1 cellular context compared by ENCODE assay signal in genomic region chr2:42928692-42929576, GRCh38.
TF ChIP-seq lines count a peak whose summit lies in the region.

No MANE protein-coding gene starts in this region.

TF ChIP-seq in HepG2, 621 proteins besides CTCF, POLR2A, EP300 and RAD21 (continued from another document and continues in another):
- TF ChIP-seq CSRNP1 (CRISPR knock-in tag; IDR thresholded peaks at IDR 0.05) (peak; percentile 89), ZHX1 (CRISPR knock-in tag; IDR thresholded peaks at IDR 0.05; ENCODE audit: low read depth) (no peak), ARNT (IDR thresholded peaks at IDR 0.05) (no peak), ZNF564 (CRISPR knock-in tag; IDR thresholded peaks at IDR 0.05) (no peak), SMC3 (IDR thresholded peaks at IDR 0.05; ENCODE audit: low read length) (peak; percentile 24; the same call in 1 of the 2 replicates), TEAD2 (CRISPR knock-in tag; IDR thresholded peaks at IDR 0.05) (no peak), ZBTB33 (CRISPR knock-in tag; IDR thresholded peaks at IDR 0.05) (0 out of 2 replicates have a peak, but pooled peaks have one; percentile 9), DMAP1 (CRISPR knock-in tag; IDR thresholded peaks at IDR 0.05) (peak; percentile 48; the same call in 1 of the 2 replicates), ZBED4 (CRISPR knock-in tag; IDR thresholded peaks at IDR 0.05; ENCODE audit: borderline replicate concordance) (peak; percentile 60), SALL2 (CRISPR knock-in tag; IDR thresholded peaks at IDR 0.05) (peak; percentile 78), MYC (CRISPR knock-in tag; IDR thresholded peaks at IDR 0.05; ENCODE audit: borderline replicate concordance) (peak; percentile 87), KAT7 (CRISPR knock-in tag; IDR thresholded peaks at IDR 0.05; ENCODE audit: borderline replicate concordance) (no peak; the same call in 1 of the 2 replicates), TFDP2 (CRISPR knock-in tag; IDR thresholded peaks at IDR 0.05) (0 out of 2 replicates have a peak, but pooled peaks have one; percentile 5), ZNF766 (CRISPR knock-in tag; IDR thresholded peaks at IDR 0.05; ENCODE audit: borderline replicate concordance) (0 out of 2 replicates have a peak, but pooled peaks have one; percentile 50), SNAPC4 (CRISPR knock-in tag; IDR thresholded peaks at IDR 0.05) (peak; percentile 90), ZBTB37 (CRISPR knock-in tag; IDR thresholded peaks at IDR 0.05) (no peak), GTF3A (CRISPR knock-in tag; conservative IDR thresholded peaks at IDR 0.05) (0 out of 2 replicates have a peak, but pooled peaks have one; percentile 73), ARNTL (CRISPR knock-in tag; IDR thresholded peaks at IDR 0.05) (peak; percentile 71), SATB2 (CRISPR knock-in tag; IDR thresholded peaks at IDR 0.05) (no peak), FOXC1 (CRISPR knock-in tag; IDR thresholded peaks at IDR 0.05; ENCODE audit: borderline replicate concordance) (peak; percentile 76), ZNF280D (CRISPR knock-in tag; IDR thresholded peaks at IDR 0.05) (peak; percentile 94), ZNF724P (CRISPR knock-in tag; IDR thresholded peaks at IDR 0.05; ENCODE audit: borderline replicate concordance) (0 out of 2 replicates have a peak, but pooled peaks have one; percentile 55), NR2F2 (IDR thresholded peaks at IDR 0.05; ENCODE audit: borderline replicate concordance, low read depth) (no peak), TFDP1 (CRISPR knock-in tag; IDR thresholded peaks at IDR 0.05; ENCODE audit: borderline replicate concordance) (peak; percentile 68), NFE2 (CRISPR knock-in tag; IDR thresholded peaks at IDR 0.05) (no peak), ZNF788 (CRISPR knock-in tag; IDR thresholded peaks at IDR 0.05; ENCODE audit: borderline replicate concordance) (no peak; the same call in 1 of the 2 replicates), ZC3H13 (CRISPR knock-in tag; IDR thresholded peaks at IDR 0.05) (peak; percentile 64; the same call in 1 of the 2 replicates), MBNL3 (CRISPR knock-in tag; conservative IDR thresholded peaks at IDR 0.05) (no peak), AHR (CRISPR knock-in tag; IDR thresholded peaks at IDR 0.05) (no peak), CERS6 (CRISPR knock-in tag; IDR thresholded peaks at IDR 0.05) (no peak)
